ENCODE assay signal across 1 cellular context in genomic region chr4:70505152-70505748, GRCh38.
TF ChIP-seq lines count a peak whose summit lies in the region.

No MANE protein-coding gene starts in this region.

TF ChIP-seq in HepG2, 621 proteins besides CTCF, POLR2A, EP300 and RAD21 (continued from another document and continues in another):
- TF ChIP-seq ZNF720 (CRISPR knock-in tag; IDR thresholded peaks at IDR 0.05) = no peak
- no peak for TF ChIP-seq ZNF660 (CRISPR knock-in tag; IDR thresholded peaks at IDR 0.05; ENCODE audit: borderline replicate concordance, low read depth)
- TF ChIP-seq TERF1 (CRISPR knock-in tag; IDR thresholded peaks at IDR 0.05) = no peak
- TF ChIP-seq BHLHE40 (IDR thresholded peaks at IDR 0.05; ENCODE audit: low read length) = no peak
- no peak for TF ChIP-seq ZFP36L1 (CRISPR knock-in tag; IDR thresholded peaks at IDR 0.05)
- 0 out of 2 replicates have a peak, but pooled peaks have one; percentile 27 for TF ChIP-seq SRF (IDR thresholded peaks at IDR 0.05; ENCODE audit: low read depth, low read length)
- TF ChIP-seq FOSL2 (CRISPR knock-in tag; IDR thresholded peaks at IDR 0.05) = 0 out of 2 replicates have a peak, but pooled peaks have one; percentile 16
- no peak for TF ChIP-seq PAWR (CRISPR knock-in tag; IDR thresholded peaks at IDR 0.05; ENCODE audit: borderline replicate concordance)
- TF ChIP-seq ZFP37 (CRISPR knock-in tag; IDR thresholded peaks at IDR 0.05; ENCODE audit: borderline replicate concordance) = no peak
- TF ChIP-seq ZNF605 (CRISPR knock-in tag; IDR thresholded peaks at IDR 0.05) = no peak
- TF ChIP-seq MIER3 (CRISPR knock-in tag; IDR thresholded peaks at IDR 0.05; ENCODE audit: borderline replicate concordance) = no peak
- TF ChIP-seq TSC22D2 (CRISPR knock-in tag; IDR thresholded peaks at IDR 0.05; ENCODE audit: borderline replicate concordance) = 0 out of 2 replicates have a peak, but pooled peaks have one; percentile 33
- TF ChIP-seq SAFB2 (CRISPR knock-in tag; IDR thresholded peaks at IDR 0.05; ENCODE audit: borderline replicate concordance, low read depth) = no peak
- 0 out of 2 replicates have a peak, but pooled peaks have one; percentile 25 for TF ChIP-seq ZNF644 (CRISPR knock-in tag; IDR thresholded peaks at IDR 0.05; ENCODE audit: low read depth)
- TF ChIP-seq BCL6 (CRISPR knock-in tag; IDR thresholded peaks at IDR 0.05) = peak; percentile 35
- no peak for TF ChIP-seq FOXP1 (IDR thresholded peaks at IDR 0.05)
- TF ChIP-seq FOXP1 (CRISPR knock-in tag; IDR thresholded peaks at IDR 0.05) = no peak
- no peak for TF ChIP-seq TEAD3 (CRISPR knock-in tag; optimal IDR thresholded peaks at IDR 0.05; ENCODE audit: borderline replicate concordance)
- no peak for TF ChIP-seq ZNF740 (CRISPR knock-in tag; IDR thresholded peaks at IDR 0.05)
- TF ChIP-seq GATAD2A (CRISPR knock-in tag; IDR thresholded peaks at IDR 0.05) = peak; percentile 48; the same call in 1 of the 2 replicates
- TF ChIP-seq SMC3 (IDR thresholded peaks at IDR 0.05; ENCODE audit: low read length) = peak; percentile 85
- TF ChIP-seq FOXA3 (CRISPR knock-in tag; IDR thresholded peaks at IDR 0.05) = 0 out of 2 replicates have a peak, but pooled peaks have one; percentile 32
- no peak for TF ChIP-seq NFYC (CRISPR knock-in tag; IDR thresholded peaks at IDR 0.05)
- TF ChIP-seq AGO2 (optimal IDR thresholded peaks at IDR 0.05; ENCODE audit: low read depth, low read length) = no peak
- no peak for TF ChIP-seq TBX2 (CRISPR knock-in tag; IDR thresholded peaks at IDR 0.05; ENCODE audit: borderline replicate concordance)
- no peak for TF ChIP-seq TMF1 (CRISPR knock-in tag; IDR thresholded peaks at IDR 0.05; ENCODE audit: low read depth)
- TF ChIP-seq MIXL1 (CRISPR knock-in tag; IDR thresholded peaks at IDR 0.05) = 0 out of 2 replicates have a peak, but pooled peaks have one; percentile 26
- no peak for TF ChIP-seq ARID3A (IDR thresholded peaks at IDR 0.05; ENCODE audit: low read depth, low read length)
- TF ChIP-seq STAG1 (CRISPR knock-in tag; IDR thresholded peaks at IDR 0.05) = peak; percentile 97
- no peak for TF ChIP-seq ZNF569 (CRISPR knock-in tag; IDR thresholded peaks at IDR 0.05; ENCODE audit: borderline replicate concordance)
- TF ChIP-seq MAZ (IDR thresholded peaks at IDR 0.05; ENCODE audit: borderline replicate concordance, low read depth, low read length) = no peak
- no peak for TF ChIP-seq MAZ (CRISPR knock-in tag; IDR thresholded peaks at IDR 0.05; ENCODE audit: low read depth)
- TF ChIP-seq ZNF788 (CRISPR knock-in tag; IDR thresholded peaks at IDR 0.05; ENCODE audit: borderline replicate concordance) = no peak
- no peak for TF ChIP-seq PHF21A (CRISPR knock-in tag; IDR thresholded peaks at IDR 0.05)
- peak; percentile 53 for TF ChIP-seq SALL1 (CRISPR knock-in tag; IDR thresholded peaks at IDR 0.05)
- TF ChIP-seq TFDP1 (CRISPR knock-in tag; IDR thresholded peaks at IDR 0.05; ENCODE audit: borderline replicate concordance) = no peak
- TF ChIP-seq NCOA2 (CRISPR knock-in tag; IDR thresholded peaks at IDR 0.05) = no peak
- TF ChIP-seq ZNF225 (CRISPR knock-in tag; IDR thresholded peaks at IDR 0.05) = no peak
- no peak for TF ChIP-seq HDAC1 (CRISPR knock-in tag; IDR thresholded peaks at IDR 0.05)
- TF ChIP-seq TRIM22 (IDR thresholded peaks at IDR 0.05) = no peak
- TF ChIP-seq TFE3 (CRISPR knock-in tag; IDR thresholded peaks at IDR 0.05) = no peak
- no peak for TF ChIP-seq ZNF180 (CRISPR knock-in tag; IDR thresholded peaks at IDR 0.05; ENCODE audit: borderline replicate concordance, low read depth)
- no peak for TF ChIP-seq ZNF17 (CRISPR knock-in tag; IDR thresholded peaks at IDR 0.05)
- 0 out of 4 replicates have a peak, but pooled peaks of 1 of the 2 experiments have one; percentile 40 for TF ChIP-seq KLF16 (CRISPR knock-in tag; IDR thresholded peaks at IDR 0.05)
- TF ChIP-seq ZNF468 (CRISPR knock-in tag; IDR thresholded peaks at IDR 0.05) = no peak
- no peak for TF ChIP-seq NFRKB (IDR thresholded peaks at IDR 0.05)
- peak; percentile 71; the same call in 1 of the 2 replicates for TF ChIP-seq KDM2A (CRISPR knock-in tag; IDR thresholded peaks at IDR 0.05; ENCODE audit: borderline replicate concordance, low read depth)
- no peak for TF ChIP-seq PAXIP1 (CRISPR knock-in tag; conservative IDR thresholded peaks at IDR 0.05)
- TF ChIP-seq TBP (CRISPR knock-in tag; IDR thresholded peaks at IDR 0.05) = no peak
- TF ChIP-seq ARID5B (CRISPR knock-in tag; IDR thresholded peaks at IDR 0.05) = 0 out of 2 replicates have a peak, but pooled peaks have one; percentile 28
- TF ChIP-seq ZMYM4 (CRISPR knock-in tag; IDR thresholded peaks at IDR 0.05) = peak; percentile 63
- TF ChIP-seq GMEB1 (CRISPR knock-in tag; IDR thresholded peaks at IDR 0.05; ENCODE audit: borderline replicate concordance) = no peak
- TF ChIP-seq POLR2AphosphoS2 (IDR thresholded peaks at IDR 0.05; ENCODE audit: low read depth, low read length) = no peak
- no peak for TF ChIP-seq ZNF343 (CRISPR knock-in tag; IDR thresholded peaks at IDR 0.05)
